ENCODE assay signal across 16 cellular contexts in the genomic region with DNA sequence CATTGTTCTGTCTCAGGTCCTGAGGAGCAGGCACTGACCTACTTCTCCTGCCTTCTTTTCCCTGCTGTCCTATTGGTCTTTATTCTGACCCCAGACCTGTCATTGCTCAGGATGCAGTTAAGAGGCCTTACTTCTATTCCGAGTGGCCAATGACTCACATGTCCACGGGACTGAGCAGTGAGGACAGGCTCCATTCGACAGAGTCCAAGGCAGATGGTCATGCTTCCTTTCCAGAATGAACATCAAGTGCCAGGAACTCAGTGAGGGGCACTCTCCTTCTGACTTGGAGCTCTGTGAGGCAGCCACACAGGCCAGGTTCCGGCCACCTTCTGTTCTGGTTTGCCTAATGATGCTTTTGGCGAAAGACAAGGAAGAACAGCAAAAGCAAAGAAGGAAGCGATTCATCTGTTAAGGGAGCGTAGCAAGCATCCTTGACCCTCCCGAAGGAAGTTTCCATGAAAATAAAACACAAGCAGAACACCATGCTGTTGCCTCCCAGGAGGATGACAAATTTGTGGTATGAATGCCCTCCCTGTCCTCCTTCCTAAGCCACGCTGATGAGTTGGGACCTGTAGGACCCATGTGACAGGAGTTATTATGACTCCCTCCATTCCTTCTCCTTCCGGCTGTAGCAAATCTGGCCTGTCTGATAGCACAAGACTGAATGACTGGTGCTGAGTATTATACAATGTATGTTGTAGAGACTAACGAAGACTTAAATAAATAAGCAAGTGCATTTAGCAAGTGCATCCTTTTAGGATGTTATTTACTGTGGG. TPM values are rescaled to one million over a fixed set of nuclear protein-coding genes. Genes with fewer than 3 reads are reported as not detected.
A peak's percentile ranks its signal among the peaks of the same experiment; 100 is the strongest.
DNase-seq lines count a peak whose midpoint lies in the region; ATAC-seq and TF ChIP-seq lines count a peak whose summit lies in the region.
"Had no signal": no experiment of that assay in that cellular context is flagged by ENCODE, and none has a peak within 500 bp of the region (broad histone marks: within the 10 kb centered on the region; RNA-seq: fewer than 3 reads in every experiment).

No MANE protein-coding gene starts in this region.

- no peak overlapping the region for H2BK12ac ChIP-seq in H9 (ENCODE audit: insufficient read length, low read depth, low read length)

- no peaks in the 10 kb centered on the region for H3K79me2 ChIP-seq in H9 (ENCODE audit: insufficient read depth, low read length)

- no peak overlapping the region for H3K56ac ChIP-seq in H9 (ENCODE audit: insufficient read length, low read depth, low read length)

- H4K20me1 ChIP-seq in H9 (ENCODE audit: control insufficient read depth, insufficient read depth, insufficient read length): no peaks in the 10 kb centered on the region

- no peak overlapping the region for H3K27ac Mint-ChIP-seq in H9
- H3K27ac Mint-ChIP-seq: B cell; CD4-positive, alpha-beta T cell; HFFc6 had no signal

- no peaks in the 10 kb centered on the region for H3K9me3 ChIP-seq in H9 (ENCODE audit: control insufficient read depth, low read depth, low read length)

- H3K4me1 ChIP-seq in H9 (ENCODE audit: insufficient read depth, low read length): no peaks in the 10 kb centered on the region; the same call in 1 of the 2 replicates

- no peaks in the 10 kb centered on the region for H3K27me3 ChIP-seq in H9 (ENCODE audit: insufficient read depth, low read length)

- no peak overlapping the region for H2AK5ac ChIP-seq in H9 (ENCODE audit: insufficient read length, low read length)

- H3K4me3 Mint-ChIP-seq in H9: no peak overlapping the region; a peak in 1 of 5 replicates
- H3K4me3 Mint-ChIP-seq: B cell; CD4-positive, alpha-beta T cell; HFFc6 had no signal

- H2BK120ac ChIP-seq in H9 (ENCODE audit: low read depth, low read length, poor library complexity, severe bottlenecking): no peak overlapping the region

- no peak overlapping the region for H3K27ac ChIP-seq in H9 (ENCODE audit: insufficient read length, low read depth, low read length)
- H3K27ac ChIP-seq: HL-60 had no signal

- DNase-seq in EL (peak; percentile 5), RPMI7951 (ENCODE audit: low read depth) (peak; percentile 25), cerebellum (ENCODE audit: low spot score) (peak; percentile 92), foreskin melanocyte (peak; percentile 43), NAMALWA (ENCODE audit: low spot score) (no peak), H9 (no peak)
- DNase-seq: CD4-positive, alpha-beta T cell; COR-L47; DMS153; DMS79 treated with DMSO at 0.1 percent for 48 hours; GF-D8; HCEC 1CT; HFFc6 had no signal

- peaks cover 5 to 10% (median 9%) of the 10 kb centered on the region in 3 experiments for H3K36me3 Mint-ChIP-seq in H9 (ENCODE audit: insufficient read depth in 1 of 3, low read depth in 3 of 3)

- H3K23me2 ChIP-seq in H9 (ENCODE audit: insufficient read length, low read depth, low read length, poor library complexity, severe bottlenecking): no peaks in the 10 kb centered on the region

- H3K79me1 ChIP-seq in H9 (ENCODE audit: insufficient read depth, low read depth, low read length, poor library complexity, severe bottlenecking): no peaks in the 10 kb centered on the region

- no CpG with 5 or more reads among the region's 11 CpGs for WGBS in H9 (ENCODE audit: extremely low coverage, insufficient read length, low lambda C conversion rate)

- no peak overlapping the region for H3K14ac ChIP-seq in H9 (ENCODE audit: insufficient read depth, low read length)

- H3K4me1 Mint-ChIP-seq in H9: peaks cover 14 to 15% of the 10 kb centered on the region in 2 experiments; a peak in 3 of 4 replicates
- H3K4me1 Mint-ChIP-seq: B cell had no signal

- no peak overlapping the region for H4K91ac ChIP-seq in H9 (ENCODE audit: insufficient read length, low read depth, low read length)

- no peak overlapping the region for H3K18ac ChIP-seq in H9 (ENCODE audit: insufficient read length, low read depth, low read length)

- H2BK20ac ChIP-seq in H9 (ENCODE audit: low read depth, low read length, poor library complexity, severe bottlenecking): no peak overlapping the region

- no peak overlapping the region for H4K5ac ChIP-seq in H9 (ENCODE audit: insufficient read length, low read depth, low read length)

- no peaks in the 10 kb centered on the region; the same call in 1 of the 2 replicates for H3K27me3 Mint-ChIP-seq in H9 (ENCODE audit: low read depth)
- H3K27me3 Mint-ChIP-seq: CD4-positive, alpha-beta T cell had no signal

- H3K23ac ChIP-seq in H9 (ENCODE audit: insufficient read length, low read depth, low read length): no peak overlapping the region

- no peak for TF ChIP-seq CTCF in H9 (conservative IDR thresholded peaks at IDR 0.05)

- H3K4me2 ChIP-seq in H9 (ENCODE audit: insufficient read depth, insufficient read length, low read length): no peak overlapping the region

- no peak overlapping the region for H3K4ac ChIP-seq in H9 (ENCODE audit: low read depth, low read length)

- H4K8ac ChIP-seq in H9 (replicated peaks; ENCODE audit: insufficient read length, low read depth, low read length): no peak overlapping the region

- no peak overlapping the region for H2BK15ac ChIP-seq in H9 (ENCODE audit: low read depth, low read length)

- no peak overlapping the region for H2AFZ ChIP-seq in H9 (ENCODE audit: low read length)

- no peak overlapping the region for H3K9ac ChIP-seq in H9 (ENCODE audit: extremely low read depth, insufficient read length, low read length)

- H3K9me3 Mint-ChIP-seq in H9: peaks cover 7 to 9% of the 10 kb centered on the region in 2 experiments
- H3K9me3 Mint-ChIP-seq: CD4-positive, alpha-beta T cell; HFFc6 had no signal

- ATAC-seq in GM18861 (IDR thresholded peaks at IDR 0.05; ENCODE audit: unreplicated experiment): no peak

- H3T11ph ChIP-seq in H9 (ENCODE audit: low read length): no peak overlapping the region

- no peak overlapping the region for H2BK5ac ChIP-seq in H9 (ENCODE audit: insufficient read length, low read length)

RNA-seq across cellular contexts. Expression of gene TPRG1, which starts 14.4 kb away (rescaled TPM):
- total RNA-seq in RPMI7951 (2014; rRNA removed; shearing (Covaris generic)): 0.98 and 2.0 TPM in 2 replicates
- total RNA-seq in cerebellum (3.4 TPM), H9 (2021) (0.20 and 0.66 TPM in 2 replicates)
- total RNA-seq: HFFc6 had no signal

Comparison
In these comparisons a context has a peak if more than half of its experiments do, and no peak if none do; other contexts are left out.
1. DNase-seq: peak in EL (single experiment), RPMI7951 (single experiment), cerebellum (single experiment) and foreskin melanocyte (single experiment); none in NAMALWA (single experiment) and H9 (single experiment).